Comparison of ENCODE assay signal across 19 cellular contexts in the genomic region with DNA sequence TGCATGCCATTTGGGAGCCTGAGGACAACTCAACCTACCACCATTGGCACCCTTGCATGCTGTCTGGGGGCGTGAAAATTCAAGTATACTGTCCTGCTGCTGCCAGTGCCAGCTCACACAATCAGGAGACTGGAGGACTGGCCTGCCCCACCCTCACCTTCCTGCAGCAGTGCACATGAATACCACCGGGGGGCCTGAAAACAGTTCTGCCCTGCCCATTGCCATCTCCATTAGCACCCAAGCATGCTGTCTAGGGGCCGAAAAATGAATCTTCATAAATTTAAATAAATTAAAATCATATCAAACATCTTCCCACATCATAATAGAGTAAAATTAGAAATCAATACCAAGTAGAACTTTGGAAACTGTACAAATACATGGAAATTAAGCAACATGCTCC.
DNase-seq lines count a peak whose midpoint lies in the region; ATAC-seq, FAIRE-seq and TF ChIP-seq lines count a peak whose summit lies in the region.
"Had no signal": no experiment of that assay in that cellular context is flagged by ENCODE, and none has a peak within 500 bp of the region (broad histone marks: within the 10 kb centered on the region; RNA-seq: fewer than 3 reads in every experiment).

No MANE protein-coding gene starts in this region.

- no peak overlapping the region for H3K9ac ChIP-seq in K562 (ENCODE audit: insufficient read depth in 1 of 2, low read depth in 2 of 2, low read length in 2 of 2)

- no peak for TF ChIP-seq EP300 in K562 (IDR thresholded peaks at IDR 0.05; ENCODE audit: low read length)

- H2AFZ ChIP-seq in K562 (ENCODE audit: low read depth, low read length) = no peak overlapping the region

- intact Hi-C loops in K562 (cut with micrococcal nuclease) = no loop called here

- no peak overlapping the region for H3K4me2 ChIP-seq in K562 (ENCODE audit: insufficient read depth, low read length)

- no peaks in the 10 kb centered on the region for H3K9me1 ChIP-seq in K562 (ENCODE audit: control insufficient read depth, insufficient read depth, low read length)

- no peak for TF ChIP-seq RAD21 in K562 (CRISPR knock-in tag; conservative IDR thresholded peaks at IDR 0.05 in 1 of 2, IDR thresholded peaks at IDR 0.05 in 1 of 2)

- no peaks in the 10 kb centered on the region for H4K20me1 ChIP-seq in K562 (replicated peaks; ENCODE audit: control insufficient read depth, insufficient read depth, low read length)

- BruUV-seq in K562 (replicated peaks; lab: Mats Ljungman, UMichigan) = no TSS peak

- in situ Hi-C loops in K562 (cut with MboI) = no loop called here

- no peak for FAIRE-seq in K562 (lab: Jason Lieb, UNC)

- no peaks in the 10 kb centered on the region for H3K4me1 ChIP-seq in K562 (replicated peaks in 1 of 2; ENCODE audit: control insufficient read depth in 2 of 2, insufficient read depth in 2 of 2, low read length in 2 of 2)
- H3K4me1 ChIP-seq: esophagus squamous epithelium, heart right ventricle, uterus had no signal

- CTCF ChIA-PET in K562 (lab: Yijun Ruan, JAX; ENCODE audit: low intra/inter-chr PET ratio) = no interaction called here

- WGBS in K562 (ENCODE audit: insufficient coverage, low coverage, missing lambda C conversion rate) = 50% methylated on average over 3 of the region's 3 CpGs

- no peaks in the 10 kb centered on the region for H3K36me3 ChIP-seq in K562 (ENCODE audit: control insufficient read depth, insufficient read depth, low read length)
- H3K36me3 ChIP-seq: cardiac muscle cell, esophagus squamous epithelium, heart right ventricle, neutrophil, uterus had no signal

- no peak overlapping the region for H3K4me3 ChIP-seq in K562
- no peak overlapping the region for H3K4me3 ChIP-seq in retinal pigment epithelial cell (ENCODE audit: low read length)
- H3K4me3 ChIP-seq: cardiac muscle cell, esophagus squamous epithelium, heart right ventricle, uterus had no signal

- peak; percentile 73 for ATAC-seq in K562
- no peak for ATAC-seq in GM18511 (IDR thresholded peaks at IDR 0.05; ENCODE audit: unreplicated experiment)
- ATAC-seq: heart right ventricle, left cardiac atrium, right cardiac atrium had no signal

- H3K27me3 ChIP-seq in K562 (ENCODE audit: control insufficient read depth in 2 of 2, insufficient read depth in 2 of 2, low read length in 2 of 2) = no peaks in the 10 kb centered on the region
- H3K27me3 ChIP-seq: cardiac muscle cell, esophagus squamous epithelium, heart right ventricle, neutrophil, uterus had no signal

- TF ChIP-seq POLR2A in K562 (conservative IDR thresholded peaks at IDR 0.05) = no peak

- no peak overlapping the region for H3K27ac ChIP-seq in K562 (ENCODE audit: extremely low read depth, low read depth, low read length)
- H3K27ac ChIP-seq: cardiac muscle cell, esophagus squamous epithelium, heart right ventricle, neutrophil, uterus had no signal

- H3K79me2 ChIP-seq in K562 (ENCODE audit: control insufficient read depth, insufficient read depth, low read length) = peaks cover 14% of the 10 kb centered on the region

- POLR2A ChIA-PET in K562 (lab: Yijun Ruan, JAX) = no interaction called here

- H3K9me3 ChIP-seq in K562 (replicated peaks; ENCODE audit: control insufficient read depth, insufficient read depth, low read depth, low read length) = no peaks in the 10 kb centered on the region
- H3K9me3 ChIP-seq: esophagus squamous epithelium, neutrophil, uterus had no signal

- TF ChIP-seq CTCF in K562 (IDR thresholded peaks at IDR 0.05 in 2 of 3, conservative IDR thresholded peaks at IDR 0.05 in 1 of 3; ENCODE audit: insufficient read depth in 2 of 3, low read depth in 1 of 3, low read length in 3 of 3) (0 out of 6 replicates have a peak, but pooled peaks of 1 of the 3 experiments have one; percentile 11), retinal pigment epithelial cell (conservative IDR thresholded peaks at IDR 0.05; ENCODE audit: low read depth, low read length) (peak; percentile 30)

- DNase-seq in SKM-1 treated with dmso at 0.1 percent for 144 hours (lab: John Stamatoyannopoulos, UW; ENCODE audit: unreplicated experiment) (peak; percentile 24), SKM-1 (lab: John Stamatoyannopoulos, UW; ENCODE audit: unreplicated experiment) (no peak), NAMALWA (ENCODE audit: low spot score) (peak; percentile 58), K562 (ENCODE audit: extremely low read depth in 1 of 4, low spot score in 3 of 4) (peak in 1 of 4 experiments; percentile 9), retinal pigment epithelial cell (ENCODE audit: low read depth) (no peak), NCI-H345 (lab: John Stamatoyannopoulos, UW) (no peak), COLO829 (ENCODE audit: low spot score) (no peak)
- DNase-seq: activated naive CD8-positive, alpha-beta T cell treated with anti-CD3 and anti-CD28 coated beads for 36 hours; activated T-cell treated with anti-CD3 and anti-CD28 coated beads, Interleukin-2, amount 50 U/mL, for 48 hours; esophagus squamous epithelium; heart right ventricle; left cardiac atrium; midbrain; NCI-H2171 treated with DMSO at 0.1 percent for 48 hours; right cardiac atrium; uterus had no signal

TF ChIP-seq in K562, 482 proteins besides CTCF, POLR2A, EP300 and RAD21:
- TF ChIP-seq SMAD1 (IDR thresholded peaks at IDR 0.05; ENCODE audit: low read depth, low read length, partially characterized antibody) (no peak), SNRNP70 (optimal IDR thresholded peaks at IDR 0.05; ENCODE audit: low read depth, low read length) (no peak), CBFB (CRISPR knock-in tag; IDR thresholded peaks at IDR 0.05) (no peak), MXI1 (IDR thresholded peaks at IDR 0.05; ENCODE audit: low read depth, low read length) (no peak), SMC3 (conservative IDR thresholded peaks at IDR 0.05; ENCODE audit: insufficient read depth, low read depth, low read length) (no peak), ESRRA (IDR thresholded peaks at IDR 0.05; ENCODE audit: borderline replicate concordance, low read depth) (no peak), ZNF24 (IDR thresholded peaks at IDR 0.05) (no peak), CEBPG (CRISPR knock-in tag; IDR thresholded peaks at IDR 0.05) (no peak), CEBPG (tag; conservative IDR thresholded peaks at IDR 0.05 in 1 of 2, IDR thresholded peaks at IDR 0.05 in 1 of 2) (no peak), KLF13 (tag; IDR thresholded peaks at IDR 0.05; ENCODE audit: borderline replicate concordance, low read depth) (no peak), CBFA2T2 (conservative IDR thresholded peaks at IDR 0.05) (no peak), EZH2 (IDR thresholded peaks at IDR 0.05; ENCODE audit: borderline replicate concordance, low read depth, low read length) (no peak), BCL6 (CRISPR knock-in tag; IDR thresholded peaks at IDR 0.05) (no peak), GTF2B (IDR thresholded peaks at IDR 0.05; ENCODE audit: extremely low read depth, insufficient read length) (no peak), CEBPB (tag; IDR thresholded peaks at IDR 0.05) (no peak)

Comparison
In these comparisons a context has a peak if more than half of its experiments do, and no peak if none do; other contexts are left out.
1. DNase-seq: peak in SKM-1 treated with dmso at 0.1 percent for 144 hours (single experiment) and NAMALWA (single experiment); none in SKM-1 (single experiment), retinal pigment epithelial cell (single experiment), NCI-H345 (single experiment) and COLO829 (single experiment).